ENCODE assay signal across 14 cellular contexts in the genomic region with DNA sequence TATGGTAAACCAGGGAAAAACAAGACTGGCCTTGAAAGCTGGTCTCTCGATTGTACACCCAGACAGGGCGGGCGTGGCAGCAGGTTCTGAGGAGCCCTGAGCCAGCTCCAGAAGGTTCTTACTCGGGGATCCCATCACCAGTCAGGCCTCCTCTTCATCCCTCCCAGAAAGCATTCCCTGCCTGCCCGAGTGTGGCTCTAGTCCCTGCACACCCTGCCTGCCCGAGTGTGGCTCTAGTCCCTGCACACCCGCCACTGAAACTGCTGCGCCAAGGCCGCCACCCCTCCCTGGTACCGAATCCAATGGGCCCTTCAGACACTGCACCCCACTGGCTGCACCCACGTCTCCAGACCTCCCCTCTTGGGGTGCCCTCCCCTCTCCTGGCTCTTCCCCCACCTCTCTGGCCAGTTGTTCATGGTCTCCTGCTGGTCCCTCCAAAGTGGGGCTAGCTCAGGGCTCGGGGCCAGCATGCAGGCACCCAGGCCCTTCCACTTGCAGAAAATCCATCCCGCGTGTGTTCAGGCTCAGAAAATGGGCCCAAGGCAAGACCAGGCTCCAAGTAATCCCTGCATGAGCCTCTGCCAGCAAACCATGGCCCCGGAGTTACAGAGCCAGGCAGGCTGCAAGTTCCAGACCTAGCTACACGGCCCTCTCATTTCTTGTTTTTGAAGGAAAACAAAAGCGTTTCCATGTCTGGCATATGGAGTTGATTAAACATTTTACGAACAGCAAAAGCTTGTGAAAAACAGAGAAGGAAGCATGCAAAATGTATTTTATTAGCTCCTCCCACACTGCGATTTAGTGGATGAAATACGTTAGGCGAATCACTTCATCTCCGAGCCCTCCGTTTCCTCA. TPM values are rescaled to one million over a fixed set of nuclear protein-coding genes. Genes with fewer than 3 reads are reported as not detected.
DNase-seq lines count a peak whose midpoint lies in the region; ATAC-seq and TF ChIP-seq lines count a peak whose summit lies in the region.
"Had no signal": no experiment of that assay in that cellular context is flagged by ENCODE, and none has a peak within 500 bp of the region (broad histone marks: within the 10 kb centered on the region; RNA-seq: fewer than 3 reads in every experiment).

No MANE protein-coding gene starts in this region.

- H3K4me1 ChIP-seq in suprapubic skin, result peaks cover 57% of the 10 kb centered on the region
- H3K4me1 ChIP-seq in thyroid gland, result peaks cover 7 to 17% of the 10 kb centered on the region in 2 donors

- no peaks in the 10 kb centered on the region for H3K27me3 Mint-ChIP-seq in WTC11 (ENCODE audit: low read depth)
- H3K27me3 Mint-ChIP-seq: stimulated activated memory B cell treated with anti-CD40 and anti-IgM and Interleukin-4, amounts not matched to agents 10 μg/mL and 1 μg/mL and 100 μg/mL, for 72 hours had no signal

- no peak overlapping the region for H3K4me3 Mint-ChIP-seq in WTC11
- H3K4me3 Mint-ChIP-seq: activated naive CD4-positive, alpha-beta T cell treated with anti-CD3 and anti-CD28 coated beads for 36 hours; CD8-positive, alpha-beta T cell; stimulated activated memory B cell treated with anti-CD40 and anti-IgM and Interleukin-4, amounts not matched to agents 10 μg/mL and 1 μg/mL and 100 μg/mL, for 72 hours had no signal

- H3K27ac ChIP-seq in suprapubic skin (peak overlapping the region; percentile 73), thyroid gland (no peak overlapping the region)
- H3K27ac ChIP-seq: PC-9 had no signal

- H3K9me3 Mint-ChIP-seq in WTC11, result no peaks in the 10 kb centered on the region
- H3K9me3 Mint-ChIP-seq: activated naive CD4-positive, alpha-beta T cell treated with anti-CD3 and anti-CD28 coated beads for 36 hours; CD8-positive, alpha-beta T cell; stimulated activated memory B cell treated with anti-CD40 and anti-IgM and Interleukin-4, amounts not matched to agents 10 μg/mL and 1 μg/mL and 100 μg/mL, for 72 hours had no signal

- intact Hi-C loops in thyroid gland (cut with DNase I), result no loop called here

- TF ChIP-seq EP300 in suprapubic skin (IDR thresholded peaks at IDR 0.05), result no peak

- H3K36me3 Mint-ChIP-seq in WTC11, result no peaks in the 10 kb centered on the region; the same call in 1 of the 2 replicates

- CTCF ChIA-PET in WTC11 (lab: Charles Lee), result no interaction called here

- DNase-seq in EH (ENCODE audit: low read depth) (peak; percentile 73), WTC11 (ENCODE audit: low spot score) (no peak), foreskin fibroblast (peak; percentile 71 to 87), suprapubic skin (ENCODE audit: low spot score in 2 of 2) (peak in 1 of 2 donors; percentile 40), thyroid gland (no peak), NOMO-1 (lab: John Stamatoyannopoulos, UW; ENCODE audit: unreplicated experiment in 2 of 2) (no peak), NCI-H1417 treated with DMSO at 0.1 percent for 48 hours (lab: John Stamatoyannopoulos, UW) (no peak), glomerular visceral epithelial cell (ENCODE audit: extremely low spot score) (no peak)
- DNase-seq: activated naive CD4-positive, alpha-beta T cell treated with anti-CD3 and anti-CD28 coated beads for 36 hours; CD8-positive, alpha-beta T cell; islet precursor cell; stimulated activated CD4-positive, alpha-beta T cell treated with anti-CD3 and anti-CD28 coated beads, Interleukin-4, amount 100 ng/mL, for 24 hours had no signal

- WGBS in suprapubic skin, result 74% methylated on average over 22 of the region's 23 CpGs
- WGBS in thyroid gland, 2 donors, result 81 to 91% methylated on average over 19 to 22 of the region's 23 CpGs

- TF ChIP-seq CTCF in WTC11 (IDR thresholded peaks at IDR 0.05) (no peak), foreskin fibroblast (IDR thresholded peaks at IDR 0.05; ENCODE audit: low read depth, low read length) (no peak), suprapubic skin (IDR thresholded peaks at IDR 0.05) (no peak), thyroid gland (IDR thresholded peaks at IDR 0.05) (no peak)

- H3K9me3 ChIP-seq in suprapubic skin (no peaks in the 10 kb centered on the region), thyroid gland (no peaks in the 10 kb centered on the region)

- no peaks in the 10 kb centered on the region for H3K27me3 ChIP-seq in suprapubic skin
- no peaks in the 10 kb centered on the region for H3K27me3 ChIP-seq in thyroid gland

- H3K27ac Mint-ChIP-seq in WTC11, result 0 out of 2 replicates have a peak overlapping the region, but pooled peaks have one; percentile 23
- H3K27ac Mint-ChIP-seq: activated naive CD4-positive, alpha-beta T cell treated with anti-CD3 and anti-CD28 coated beads for 36 hours; CD8-positive, alpha-beta T cell; stimulated activated memory B cell treated with anti-CD40 and anti-IgM and Interleukin-4, amounts not matched to agents 10 μg/mL and 1 μg/mL and 100 μg/mL, for 72 hours had no signal

- H3K4me3 ChIP-seq in foreskin fibroblast (ENCODE audit: low read depth in 1 of 2, low read length in 2 of 2), result peak overlapping the region; percentile 52 to 65
- H3K4me3 ChIP-seq in suprapubic skin, result peak overlapping the region; percentile 45
- H3K4me3 ChIP-seq in thyroid gland (replicated peaks in 1 of 3), result no peak overlapping the region
- H3K4me3 ChIP-seq: PC-9 had no signal

- ATAC-seq in WTC11, result no peak
- ATAC-seq: CD8-positive, alpha-beta T cell; stimulated activated memory B cell treated with anti-CD40 and anti-IgM and Interleukin-4, amounts not matched to agents 10 μg/mL and 1 μg/mL and 100 μg/mL, for 72 hours had no signal

- TF ChIP-seq POLR2A in suprapubic skin (IDR thresholded peaks at IDR 0.05) (no peak), thyroid gland (IDR thresholded peaks at IDR 0.05) (no peak)

- POLR2A ChIA-PET in WTC11 (lab: Charles Lee), result no interaction called here

- peaks cover 21% of the 10 kb centered on the region for H3K4me1 Mint-ChIP-seq in WTC11

- H3K36me3 ChIP-seq in suprapubic skin, result peaks cover 13% of the 10 kb centered on the region
- no peaks in the 10 kb centered on the region for H3K36me3 ChIP-seq in thyroid gland

TF ChIP-seq in WTC11, 78 proteins besides CTCF, POLR2A, EP300 and RAD21 (continues in another document):
- TF ChIP-seq TCF7 (CRISPR knock-in tag; IDR thresholded peaks at IDR 0.05; ENCODE audit: low read depth) (no peak), EMX1 (CRISPR knock-in tag; IDR thresholded peaks at IDR 0.05) (no peak), MXD4 (CRISPR knock-in tag; IDR thresholded peaks at IDR 0.05; ENCODE audit: borderline replicate concordance) (no peak), FOXJ3 (CRISPR knock-in tag; IDR thresholded peaks at IDR 0.05; ENCODE audit: borderline replicate concordance) (no peak), JUN (CRISPR knock-in tag; IDR thresholded peaks at IDR 0.05) (no peak), FOXP1 (CRISPR knock-in tag; IDR thresholded peaks at IDR 0.05; ENCODE audit: borderline replicate concordance) (no peak), SMAD4 (CRISPR knock-in tag; IDR thresholded peaks at IDR 0.05) (no peak), NR1H2 (CRISPR knock-in tag; IDR thresholded peaks at IDR 0.05) (no peak), ESRRA (CRISPR knock-in tag; IDR thresholded peaks at IDR 0.05; ENCODE audit: borderline replicate concordance) (no peak), CBFB (CRISPR knock-in tag; IDR thresholded peaks at IDR 0.05; ENCODE audit: low read depth) (no peak), HMGA2 (CRISPR knock-in tag; IDR thresholded peaks at IDR 0.05) (no peak), ZBTB21 (CRISPR knock-in tag; IDR thresholded peaks at IDR 0.05; ENCODE audit: borderline replicate concordance) (no peak)
- TF ChIP-seq, protein P1, sequence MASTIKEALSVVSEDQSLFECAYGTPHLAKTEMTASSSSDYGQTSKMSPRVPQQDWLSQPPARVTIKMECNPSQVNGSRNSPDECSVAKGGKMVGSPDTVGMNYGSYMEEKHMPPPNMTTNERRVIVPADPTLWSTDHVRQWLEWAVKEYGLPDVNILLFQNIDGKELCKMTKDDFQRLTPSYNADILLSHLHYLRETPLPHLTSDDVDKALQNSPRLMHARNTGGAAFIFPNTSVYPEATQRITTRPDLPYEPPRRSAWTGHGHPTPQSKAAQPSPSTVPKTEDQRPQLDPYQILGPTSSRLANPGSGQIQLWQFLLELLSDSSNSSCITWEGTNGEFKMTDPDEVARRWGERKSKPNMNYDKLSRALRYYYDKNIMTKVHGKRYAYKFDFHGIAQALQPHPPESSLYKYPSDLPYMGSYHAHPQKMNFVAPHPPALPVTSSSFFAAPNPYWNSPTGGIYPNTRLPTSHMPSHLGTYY (CRISPR knock-in tag; IDR thresholded peaks at IDR 0.05), result no peak
- TF ChIP-seq, protein P2, sequence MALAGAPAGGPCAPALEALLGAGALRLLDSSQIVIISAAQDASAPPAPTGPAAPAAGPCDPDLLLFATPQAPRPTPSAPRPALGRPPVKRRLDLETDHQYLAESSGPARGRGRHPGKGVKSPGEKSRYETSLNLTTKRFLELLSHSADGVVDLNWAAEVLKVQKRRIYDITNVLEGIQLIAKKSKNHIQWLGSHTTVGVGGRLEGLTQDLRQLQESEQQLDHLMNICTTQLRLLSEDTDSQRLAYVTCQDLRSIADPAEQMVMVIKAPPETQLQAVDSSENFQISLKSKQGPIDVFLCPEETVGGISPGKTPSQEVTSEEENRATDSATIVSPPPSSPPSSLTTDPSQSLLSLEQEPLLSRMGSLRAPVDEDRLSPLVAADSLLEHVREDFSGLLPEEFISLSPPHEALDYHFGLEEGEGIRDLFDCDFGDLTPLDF (CRISPR knock-in tag; IDR thresholded peaks at IDR 0.05), result no peak

RNA-seq across cellular contexts. Expression of a gene that starts 29.9 kb away (rescaled TPM):
- total RNA-seq in WTC11 (2021) (53.2 to 62.1 TPM (median 57.6 TPM) in 3 replicates), suprapubic skin (100 to 1,000 TPM in 1 of 4 donors, 10 to 100 TPM in 3; 36.0 to 119 (median 74.4) TPM), thyroid gland (10 to 100 TPM; 21.0 to 42.7 (median 25.0) TPM)

RNA-seq across cellular contexts. Expression of a gene that starts 47.1 kb away (rescaled TPM):
- total RNA-seq in WTC11 (2021), result 98.6 to 131 TPM (median 106 TPM) in 3 replicates
- 10 to 100 TPM; 44.2 to 74.0 (median 64.0) TPM for total RNA-seq in suprapubic skin
- total RNA-seq in thyroid gland, result 100 to 1,000 TPM in 2 of 4 donors, 10 to 100 TPM in 2; 53.9 to 128 (median 91.9) TPM

Comparison
In these comparisons a context has a peak if more than half of its experiments do, and no peak if none do; other contexts are left out.
1. DNase-seq: peak in EH (single experiment) and foreskin fibroblast (2 of 2); none in WTC11 (single experiment), thyroid gland (0 of 2), NOMO-1 (0 of 2), NCI-H1417 treated with DMSO at 0.1 percent for 48 hours (single experiment) and glomerular visceral epithelial cell (single experiment).
2. H3K4me3 ChIP-seq: peak in foreskin fibroblast (2 of 2) and suprapubic skin (single experiment); none in thyroid gland (0 of 3).